22 cellular contexts compared by ENCODE assay signal in the genomic region with DNA sequence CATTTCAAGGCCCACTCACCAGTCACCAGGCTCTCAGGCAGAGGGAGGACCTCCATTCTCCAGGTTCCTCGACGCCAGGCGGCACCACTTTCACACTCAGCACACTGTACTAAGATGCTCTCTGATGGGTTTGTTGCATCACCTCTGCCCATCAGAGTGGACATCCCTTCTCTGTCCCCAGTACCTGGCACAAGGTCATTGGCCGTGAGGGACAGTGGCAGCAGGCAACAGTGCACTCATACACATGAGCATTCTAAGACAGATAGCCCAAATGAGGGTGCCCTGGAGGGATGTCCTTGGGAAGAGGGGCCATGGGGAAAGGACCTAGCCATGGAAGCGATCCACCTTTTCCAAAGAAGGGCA. TPM values are rescaled to one million over a fixed set of nuclear protein-coding genes. Genes with fewer than 3 reads are reported as not detected.
"Had no signal": no experiment of that assay in that cellular context is flagged by ENCODE, and none has a peak within 500 bp of the region (broad histone marks: within the 10 kb centered on the region; RNA-seq: fewer than 3 reads in every experiment).

No MANE protein-coding gene starts in this region.

- ATAC-seq: stimulated activated naive B cell treated with anti-CD40 and anti-IgM and Interleukin-4, amounts not matched to agents 10 μg/mL and 1 μg/mL and 100 μg/mL, for 72 hours; upper lobe of right lung had no signal

- H3K36me3 Mint-ChIP-seq: activated CD4-positive, alpha-beta memory T cell treated with anti-CD3 and anti-CD28 coated beads for 36 hours had no signal

- DNase-seq: activated CD4-positive, alpha-beta memory T cell treated with anti-CD3 and anti-CD28 coated beads for 36 hours; activated CD4-positive, alpha-beta T cell treated with anti-CD3 and anti-CD28 coated beads for 4 hours; activated naive CD4-positive, alpha-beta T cell treated with anti-CD3 and anti-CD28 coated beads, Interleukin-2, amount 50 U/mL, for 16 hours; activated T-cell treated with anti-CD3 and anti-CD28 coated beads for 4 hours; cortex of kidney; erythroblast; foreskin melanocyte; glutamatergic neuron; hypothalamus; islet precursor cell; mammary epithelial cell; midbrain; stimulated activated naive B cell treated with anti-CD40 and anti-IgM and Interleukin-4, amounts not matched to agents 10 μg/mL and 1 μg/mL and 100 μg/mL, for 72 hours had no signal

- H3K4me3 Mint-ChIP-seq: activated CD4-positive, alpha-beta memory T cell treated with anti-CD3 and anti-CD28 coated beads for 36 hours; stimulated activated naive B cell treated with anti-CD40 and anti-IgM and Interleukin-4, amounts not matched to agents 10 μg/mL and 1 μg/mL and 100 μg/mL, for 72 hours had no signal

- H3K27ac Mint-ChIP-seq: activated CD4-positive, alpha-beta memory T cell treated with anti-CD3 and anti-CD28 coated beads for 36 hours; stimulated activated naive B cell treated with anti-CD40 and anti-IgM and Interleukin-4, amounts not matched to agents 10 μg/mL and 1 μg/mL and 100 μg/mL, for 72 hours; T-helper 2 cell treated with Interferon-gamma antibody and Interleukin-4, amounts not matched to agents 5 μg/mL and 100 μg/mL, for 36 hours had no signal

- H2AFZ ChIP-seq: parathyroid adenoma had no signal

- H3K36me3 ChIP-seq: breast epithelium, neutrophil, sigmoid colon, thoracic aorta, upper lobe of right lung had no signal

- H3K4me3 ChIP-seq: breast epithelium, sigmoid colon, thoracic aorta, upper lobe of right lung had no signal

- H3K9ac ChIP-seq: parathyroid adenoma had no signal

- H3K79me2 ChIP-seq: parathyroid adenoma had no signal

- H3K9me3 Mint-ChIP-seq: activated CD4-positive, alpha-beta memory T cell treated with anti-CD3 and anti-CD28 coated beads for 36 hours; T-helper 2 cell treated with Interferon-gamma antibody and Interleukin-4, amounts not matched to agents 5 μg/mL and 100 μg/mL, for 36 hours had no signal

- H3K27ac ChIP-seq: breast epithelium, neutrophil, parathyroid adenoma, sigmoid colon, thoracic aorta, upper lobe of right lung had no signal

- H3K9me3 ChIP-seq: breast epithelium, neutrophil, sigmoid colon, thoracic aorta, upper lobe of right lung had no signal

- H3K4me1 ChIP-seq: upper lobe of right lung had no signal

RNA-seq across cellular contexts. Expression of gene ADRA2B, which starts 3.0 kb away (rescaled TPM):
- total RNA-seq: astrocyte, myocyte had no signal

RNA-seq across cellular contexts. Expression of gene ASTL, which starts 18.9 kb away (rescaled TPM):
- total RNA-seq: astrocyte, myocyte, sigmoid colon, thoracic aorta, upper lobe of right lung had no signal
- polyA plus RNA-seq: mammary epithelial cell had no signal
